In the genomic region with DNA sequence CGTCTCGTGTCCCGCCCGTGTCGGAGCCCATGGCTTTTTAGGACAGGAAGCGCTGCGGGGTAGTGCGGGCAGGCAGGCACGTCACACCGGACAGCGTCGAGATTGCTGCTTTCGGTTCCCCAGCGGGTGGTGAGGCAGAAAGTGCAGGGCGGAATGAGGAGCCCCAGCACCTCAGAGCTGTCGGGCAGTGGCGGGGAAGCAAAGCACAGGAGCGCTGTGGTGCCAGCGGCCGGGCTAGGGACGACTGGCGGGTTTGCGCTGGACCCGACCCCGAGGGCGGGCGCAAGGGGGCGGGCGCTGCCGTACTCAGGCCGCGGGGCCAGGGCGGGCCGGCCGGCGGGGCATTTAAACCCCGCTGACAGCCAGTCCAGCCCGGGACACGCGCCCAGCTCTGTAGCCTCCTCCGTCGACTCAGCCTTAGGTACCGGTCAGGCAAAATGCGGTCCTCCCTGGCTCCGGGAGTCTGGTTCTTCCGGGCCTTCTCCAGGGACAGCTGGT, we compare ENCODE assay signal across 1 cellular context.
TF ChIP-seq lines count a peak whose summit lies in the region.

Gene SLC37A2 (plus strand): TSS at position 375 of the 498 bp plus-strand sequence. CDS start 63 bp downstream, at position 438.

TF ChIP-seq in SK-N-SH, 30 proteins besides CTCF, POLR2A, EP300 and RAD21 (continued from another document):
- TF ChIP-seq REST (IDR thresholded peaks at IDR 0.05; ENCODE audit: low read depth, low read length) (no peak), SMC3 (IDR thresholded peaks at IDR 0.05; ENCODE audit: low read depth, low read length) (no peak), MXI1 (IDR thresholded peaks at IDR 0.05; ENCODE audit: low read depth, low read length) (peak; percentile 69), GATA2 (CRISPR knock-in tag; IDR thresholded peaks at IDR 0.05) (no peak), RFX5 (IDR thresholded peaks at IDR 0.05; ENCODE audit: low read length) (no peak), PBX3 (IDR thresholded peaks at IDR 0.05) (no peak), GABPA (IDR thresholded peaks at IDR 0.05; ENCODE audit: low read depth) (no peak), SIN3A (IDR thresholded peaks at IDR 0.05; ENCODE audit: borderline replicate concordance, low read depth, low read length) (peak; percentile 87; the same call in 1 of the 2 replicates), FOXJ3 (CRISPR knock-in tag; IDR thresholded peaks at IDR 0.05) (no peak), NRF1 (IDR thresholded peaks at IDR 0.05; ENCODE audit: low read depth, low read length) (no peak), USF2 (IDR thresholded peaks at IDR 0.05; ENCODE audit: borderline replicate concordance, low read depth, low read length) (no peak), USF1 (IDR thresholded peaks at IDR 0.05; ENCODE audit: borderline replicate concordance, low read depth) (no peak), RXRA (IDR thresholded peaks at IDR 0.05; ENCODE audit: borderline replicate concordance, low read depth) (no peak), TAF1 (IDR thresholded peaks at IDR 0.05; ENCODE audit: borderline replicate concordance, low read depth, low read length) (peak; percentile 11; the same call in 1 of the 2 replicates)
- TF ChIP-seq, protein P1, sequence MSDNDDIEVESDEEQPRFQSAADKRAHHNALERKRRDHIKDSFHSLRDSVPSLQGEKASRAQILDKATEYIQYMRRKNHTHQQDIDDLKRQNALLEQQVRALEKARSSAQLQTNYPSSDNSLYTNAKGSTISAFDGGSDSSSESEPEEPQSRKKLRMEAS (IDR thresholded peaks at IDR 0.05; ENCODE audit: low read depth) = peak; percentile 39; the same call in 1 of the 2 replicates
